In the genomic region with DNA sequence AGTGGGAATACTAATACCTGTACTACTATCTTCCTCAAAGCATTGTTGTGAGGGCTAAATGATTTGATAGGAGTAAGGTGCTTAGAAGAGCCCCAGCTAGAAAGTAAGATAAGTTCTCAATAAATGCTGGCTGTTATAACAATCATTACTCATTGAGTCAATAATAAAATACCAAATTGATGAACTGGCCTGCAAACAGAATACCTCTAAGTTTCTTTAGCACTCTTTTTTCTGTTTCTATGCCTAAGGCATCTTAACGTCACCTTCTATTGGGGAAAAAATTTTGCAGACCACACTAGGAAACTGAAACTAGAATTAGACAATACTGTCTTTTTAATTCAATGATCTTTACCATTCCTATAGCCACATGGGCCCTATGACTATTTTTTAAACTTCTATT, we compare ENCODE assay signal across 23 cellular contexts. TPM values are rescaled to one million over a fixed set of nuclear protein-coding genes. Genes with fewer than 3 reads are reported as not detected.
"Had no signal": no experiment of that assay in that cellular context is flagged by ENCODE, and none has a peak within 500 bp of the region (broad histone marks: within the 10 kb centered on the region; RNA-seq: fewer than 3 reads in every experiment).

No MANE protein-coding gene starts in this region.

- H3K4me3 ChIP-seq: SK-N-MC had no signal

- DNase-seq: activated CD4-positive, alpha-beta memory T cell treated with anti-CD3 and anti-CD28 coated beads for 36 hours; activated CD4-positive, alpha-beta T cell treated with anti-CD3 and anti-CD28 coated beads, Interleukin-2, amount 10 ng/mL, durations not matched to agents 7 days and 5 days; activated CD4-positive, CD25-positive, alpha-beta regulatory T cell; activated CD8-positive, alpha-beta memory T cell treated with anti-CD3 and anti-CD28 coated beads for 24 hours; activated gamma-delta T cell; activated naive CD4-positive, alpha-beta T cell treated with anti-CD3 and anti-CD28 coated beads for 36 hours; activated naive CD8-positive, alpha-beta T cell treated with anti-CD3 and anti-CD28 coated beads for 36 hours; activated T-cell treated with anti-CD3 and anti-CD28 coated beads, Interleukin-2, amount 50 U/mL, for 4 hours; brain microvascular endothelial cell; caudate nucleus; MM.1S; NCI-H1105; NCI-H1436; NCI-H1694 treated with DMSO at 0.1 percent for 48 hours; NCI-H2029 treated with DMSO at 0.1 percent for 48 hours; NCI-H446; NCI-H524; SIG-M5; T-helper 1 cell had no signal

- H3K36me3 ChIP-seq: brain microvascular endothelial cell had no signal

- ATAC-seq: activated T-cell treated with anti-CD3 and anti-CD28 coated beads, Interleukin-2, amount 50 U/mL, for 4 hours; activated T-helper 17 cell treated with anti-CD3 and anti-CD28 coated beads, Interleukin-2, amount 50 U/mL, for 72 hours had no signal

- H3K27ac ChIP-seq: brain microvascular endothelial cell, SK-N-MC, VCaP had no signal

RNA-seq across cellular contexts. Expression of a gene that starts 1.2 kb away (rescaled TPM):
- total RNA-seq: T-helper 2 cell treated with Interferon-gamma antibody and Interleukin-4, amounts not matched to agents 100 ng/mL and 5 ng/mL, for 36 hours had no signal
